1 cellular context compared by ENCODE assay signal in genomic region chr3:135918600-135918999, GRCh38.
TF ChIP-seq lines count a peak whose summit lies in the region.

No MANE protein-coding gene starts in this region.

TF ChIP-seq in WTC11, 78 proteins besides CTCF, POLR2A, EP300 and RAD21 (continued from another document):
- TF ChIP-seq JUN (CRISPR knock-in tag; IDR thresholded peaks at IDR 0.05) (no peak), MYBL2 (CRISPR knock-in tag; IDR thresholded peaks at IDR 0.05) (no peak), NR3C1 (CRISPR knock-in tag; conservative IDR thresholded peaks at IDR 0.05; ENCODE audit: low read depth) (no peak)
